In the genomic region with DNA sequence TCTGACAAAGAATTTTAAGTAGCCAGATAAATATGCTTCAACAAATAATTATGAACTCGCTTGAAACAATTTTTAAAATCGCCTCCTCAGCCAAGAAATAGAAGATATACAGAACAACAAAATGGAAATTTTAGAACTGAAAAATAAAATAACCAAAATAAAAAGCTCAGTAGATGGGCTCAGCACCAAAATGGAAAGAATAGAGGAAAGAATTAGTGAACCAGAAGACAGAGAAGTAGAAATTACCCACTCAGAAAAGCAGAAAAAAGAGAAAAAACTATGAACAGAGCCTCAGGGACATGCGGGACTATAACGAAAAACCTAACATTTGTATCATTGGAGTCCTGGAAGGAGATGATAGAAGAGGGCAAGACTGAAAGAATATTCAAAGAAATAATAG, we compare ENCODE assay signal across 3 cellular contexts.
TF ChIP-seq lines count a peak whose summit lies in the region.

No MANE protein-coding gene starts in this region.

TF ChIP-seq in SK-N-SH treated with all-trans-retinoic acid at 6 μM for 48 hours, 23 proteins besides CTCF, POLR2A, EP300 and RAD21:
- TF ChIP-seq TCF4 (CRISPR knock-in tag; IDR thresholded peaks at IDR 0.05; ENCODE audit: borderline replicate concordance) = no peak
- TF ChIP-seq ZFP30 (CRISPR knock-in tag; IDR thresholded peaks at IDR 0.05) = peak; percentile 85
- TF ChIP-seq POU6F1 (CRISPR knock-in tag; IDR thresholded peaks at IDR 0.05; ENCODE audit: borderline replicate concordance, low read depth) = no peak

TF ChIP-seq in SK-N-SH, 30 proteins besides CTCF, POLR2A, EP300 and RAD21:
- TF ChIP-seq JUND (IDR thresholded peaks at IDR 0.05) = no peak
- no peak for TF ChIP-seq FOSL2 (IDR thresholded peaks at IDR 0.05; ENCODE audit: borderline replicate concordance, low read depth)
- TF ChIP-seq, protein P1, sequence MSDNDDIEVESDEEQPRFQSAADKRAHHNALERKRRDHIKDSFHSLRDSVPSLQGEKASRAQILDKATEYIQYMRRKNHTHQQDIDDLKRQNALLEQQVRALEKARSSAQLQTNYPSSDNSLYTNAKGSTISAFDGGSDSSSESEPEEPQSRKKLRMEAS (IDR thresholded peaks at IDR 0.05; ENCODE audit: low read depth) = no peak
- TF ChIP-seq USF1 (IDR thresholded peaks at IDR 0.05; ENCODE audit: borderline replicate concordance, low read depth) = no peak
- no peak for TF ChIP-seq REST (IDR thresholded peaks at IDR 0.05; ENCODE audit: low read depth, low read length)
- TF ChIP-seq TAF1 (IDR thresholded peaks at IDR 0.05; ENCODE audit: borderline replicate concordance, low read depth, low read length) = no peak
- no peak for TF ChIP-seq MXI1 (IDR thresholded peaks at IDR 0.05; ENCODE audit: low read depth, low read length)
- TF ChIP-seq TCF12 (IDR thresholded peaks at IDR 0.05) = no peak
- TF ChIP-seq RFX5 (IDR thresholded peaks at IDR 0.05; ENCODE audit: low read length) = no peak
- TF ChIP-seq EZH2phosphoT487 (IDR thresholded peaks at IDR 0.05; ENCODE audit: borderline replicate concordance, low read depth) = no peak
- no peak for TF ChIP-seq MEF2A (IDR thresholded peaks at IDR 0.05; ENCODE audit: borderline replicate concordance, low read depth)
- TF ChIP-seq POLR2AphosphoS5 (IDR thresholded peaks at IDR 0.05; ENCODE audit: low read depth, low read length) = no peak
- TF ChIP-seq, protein P2, sequence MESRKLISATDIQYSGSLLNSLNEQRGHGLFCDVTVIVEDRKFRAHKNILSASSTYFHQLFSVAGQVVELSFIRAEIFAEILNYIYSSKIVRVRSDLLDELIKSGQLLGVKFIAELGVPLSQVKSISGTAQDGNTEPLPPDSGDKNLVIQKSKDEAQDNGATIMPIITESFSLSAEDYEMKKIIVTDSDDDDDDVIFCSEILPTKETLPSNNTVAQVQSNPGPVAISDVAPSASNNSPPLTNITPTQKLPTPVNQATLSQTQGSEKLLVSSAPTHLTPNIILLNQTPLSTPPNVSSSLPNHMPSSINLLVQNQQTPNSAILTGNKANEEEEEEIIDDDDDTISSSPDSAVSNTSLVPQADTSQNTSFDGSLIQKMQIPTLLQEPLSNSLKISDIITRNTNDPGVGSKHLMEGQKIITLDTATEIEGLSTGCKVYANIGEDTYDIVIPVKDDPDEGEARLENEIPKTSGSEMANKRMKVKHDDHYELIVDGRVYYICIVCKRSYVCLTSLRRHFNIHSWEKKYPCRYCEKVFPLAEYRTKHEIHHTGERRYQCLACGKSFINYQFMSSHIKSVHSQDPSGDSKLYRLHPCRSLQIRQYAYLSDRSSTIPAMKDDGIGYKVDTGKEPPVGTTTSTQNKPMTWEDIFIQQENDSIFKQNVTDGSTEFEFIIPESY (IDR thresholded peaks at IDR 0.05; ENCODE audit: borderline replicate concordance, low read depth) = no peak
- TF ChIP-seq SMC3 (IDR thresholded peaks at IDR 0.05; ENCODE audit: low read depth, low read length) = no peak
- TF ChIP-seq FOXJ3 (CRISPR knock-in tag; IDR thresholded peaks at IDR 0.05) = no peak
- TF ChIP-seq RXRA (IDR thresholded peaks at IDR 0.05; ENCODE audit: borderline replicate concordance, low read depth) = no peak

TF ChIP-seq in K562, 482 proteins besides CTCF, POLR2A, EP300 and RAD21:
- no peak for TF ChIP-seq NR1H2 (CRISPR knock-in tag; IDR thresholded peaks at IDR 0.05)
- TF ChIP-seq NFXL1 (CRISPR knock-in tag; IDR thresholded peaks at IDR 0.05) = no peak
- peak; percentile 90; the same call in 1 of the 2 replicates for TF ChIP-seq ZFP30 (CRISPR knock-in tag; IDR thresholded peaks at IDR 0.05; ENCODE audit: borderline replicate concordance)
